In genomic region chr17:21697508-21697860, GRCh38 we compare ENCODE assay signal across 3 cellular contexts. TPM values are rescaled to one million over a fixed set of nuclear protein-coding genes. Genes with fewer than 3 reads are reported as not detected.
"Had no signal": no experiment of that assay in that cellular context is flagged by ENCODE, and none has a peak within 500 bp of the region (broad histone marks: within the 10 kb centered on the region; RNA-seq: fewer than 3 reads in every experiment).

No MANE protein-coding gene starts in this region.

RNA-seq across cellular contexts. Expression of gene KCNJ18, which starts 5.2 kb away (rescaled TPM):
- total RNA-seq: LHCN-M2, M059J, MCF 10A had no signal
